In the genomic region with DNA sequence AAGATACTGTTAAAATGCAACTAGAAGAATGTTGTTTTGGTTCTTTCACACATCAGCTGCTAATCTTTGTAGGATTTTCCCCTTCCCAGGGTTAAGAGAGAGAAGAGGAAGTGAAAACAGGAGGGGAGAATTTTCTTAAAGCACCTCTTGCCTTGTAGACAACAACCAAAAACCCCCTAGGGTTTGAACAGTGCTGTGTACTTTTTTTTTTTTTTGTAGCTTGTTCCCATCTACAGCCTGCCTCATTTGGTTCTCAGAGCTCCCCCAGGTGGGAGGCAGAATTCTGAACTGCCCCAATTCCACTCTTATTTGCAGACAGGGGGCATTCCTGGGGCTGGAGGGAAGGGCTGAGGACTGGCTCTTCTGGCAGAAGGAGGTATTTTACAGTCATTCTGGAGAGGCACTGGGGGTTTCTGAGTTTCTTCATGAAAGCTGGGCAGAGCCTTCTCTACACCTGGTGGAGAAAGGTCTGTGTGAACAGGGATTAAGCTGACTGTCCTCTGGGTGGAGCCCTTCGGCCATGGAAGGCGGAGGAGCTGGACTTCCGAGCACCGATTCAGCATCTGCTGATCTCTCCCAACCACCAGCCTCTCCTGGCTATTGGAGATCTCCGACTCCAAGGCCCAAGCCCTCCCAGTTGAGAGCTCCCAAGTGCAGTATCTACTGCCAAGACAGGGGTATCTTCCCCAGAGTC, we compare ENCODE assay signal across 8 cellular contexts. TPM values are rescaled to one million over a fixed set of nuclear protein-coding genes. Genes with fewer than 3 reads are reported as not detected.
DNase-seq lines count a peak whose midpoint lies in the region; ATAC-seq and TF ChIP-seq lines count a peak whose summit lies in the region.

No MANE protein-coding gene starts in this region.

- H3K27ac ChIP-seq in SJCRH30: no peak overlapping the region

- H3K4me3 ChIP-seq in SJCRH30 (no peak overlapping the region), mucosa of descending colon (no peak overlapping the region)

- TF ChIP-seq CTCF in mucosa of descending colon (IDR thresholded peaks at IDR 0.05): no peak

- H3K36me3 ChIP-seq in SJCRH30 (no peaks in the 10 kb centered on the region), mucosa of descending colon (ENCODE audit: low read depth) (no peaks in the 10 kb centered on the region)

- intact Hi-C loops in mucosa of descending colon (cut with DNase I, micrococcal nuclease): loop anchor here in 1 of 2 donors (5.0 kb wide), 1 partner anchor 177 kb away; no protein-coding TSS in a partner anchor

- H3K9me3 ChIP-seq in SJCRH30 (replicated peaks) (no peaks in the 10 kb centered on the region), mucosa of descending colon (no peaks in the 10 kb centered on the region)

- H3K4me1 ChIP-seq in SJCRH30 (no peaks in the 10 kb centered on the region), mucosa of descending colon (ENCODE audit: low read depth) (peaks cover 28% of the 10 kb centered on the region)

- no peak for DNase-seq in activated CD4-positive, CD25-positive, alpha-beta regulatory T cell treated with anti-CD3 and anti-CD28 coated beads, Interleukin-2, amount 50 U/mL, for 72 hours
- peak; percentile 26 to 49 for DNase-seq in SJCRH30
- peak; percentile 51 to 64 for DNase-seq in dermis microvascular lymphatic vessel endothelial cell (ENCODE audit: low read depth in 2 of 2)
- DNase-seq in mucosa of descending colon: peak in 2 of 3 donors; percentile 56 to 70
- DNase-seq in NCI-H2171 (lab: John Stamatoyannopoulos, UW): no peak

- H3K27me3 ChIP-seq in SJCRH30: no peaks in the 10 kb centered on the region; the same call in 1 of the 2 replicates

- peak; percentile 12 to 21 for ATAC-seq in activated CD4-positive, CD25-positive, alpha-beta regulatory T cell treated with anti-CD3 and anti-CD28 coated beads, Interleukin-2, amount 50 U/mL, for 24 hours
- ATAC-seq in GM21423 (IDR thresholded peaks at IDR 0.05; ENCODE audit: unreplicated experiment): peak; percentile 72
- ATAC-seq in HG03575 (IDR thresholded peaks at IDR 0.05; ENCODE audit: extremely low read depth, insufficient number of reproducible peaks, low FRiP score, unreplicated experiment): peak; percentile 49
- ATAC-seq in mucosa of descending colon: peak; percentile 71

RNA-seq across cellular contexts. Expression of a gene that starts 32.2 kb away (rescaled TPM):
- total RNA-seq in SJCRH30 (2014; rRNA removed; shearing (Covaris generic)): 129 and 139 TPM in 2 replicates
- 61.1 and 63.3 TPM in 2 replicates for total RNA-seq in dermis microvascular lymphatic vessel endothelial cell
- total RNA-seq in mucosa of descending colon: 10 to 100 TPM; 72.0 to 93.8 (median 87.9) TPM

RNA-seq across cellular contexts. Expression of a gene that starts 49.5 kb away (rescaled TPM):
- not detected in 2 replicates for total RNA-seq in SJCRH30 (2014; rRNA removed; shearing (Covaris generic))
- total RNA-seq in dermis microvascular lymphatic vessel endothelial cell: 0.13 TPM in 2 replicates
- 1 to 10 TPM in 1 of 3 donors, under 1 TPM in 1, not detected in 1; 0.43 to 1.0 TPM for total RNA-seq in mucosa of descending colon

RNA-seq across cellular contexts. Expression of a gene that starts 50.2 kb away (rescaled TPM):
- total RNA-seq in SJCRH30 (2014; rRNA removed; shearing (Covaris generic)): 0.05 TPM in 1 of 2 replicates, not detected in the other
- total RNA-seq in dermis microvascular lymphatic vessel endothelial cell: under 0.01 TPM in 1 of 2 replicates, not detected in the other
- 1 to 10 TPM in 1 of 3 donors, under 1 TPM in 2; 0.44 to 3.2 (median 0.87) TPM for total RNA-seq in mucosa of descending colon

Comparison
In these comparisons a context has a peak if more than half of its experiments do, and no peak if none do; other contexts are left out.
1. ATAC-seq: peak in every context shown above with its lines; median percentile 72 in GM21423; 71 in mucosa of descending colon; 49 in HG03575; 16 in activated CD4-positive, CD25-positive, alpha-beta regulatory T cell treated with anti-CD3 and anti-CD28 coated beads, Interleukin-2, amount 50 U/mL, for 24 hours.
2. DNase-seq: peak in SJCRH30 (2 of 2), dermis microvascular lymphatic vessel endothelial cell (2 of 2) and mucosa of descending colon (2 of 3); none in activated CD4-positive, CD25-positive, alpha-beta regulatory T cell treated with anti-CD3 and anti-CD28 coated beads, Interleukin-2, amount 50 U/mL, for 72 hours (single experiment) and NCI-H2171 (single experiment).